10 cellular contexts compared by ENCODE assay signal in the genomic region with DNA sequence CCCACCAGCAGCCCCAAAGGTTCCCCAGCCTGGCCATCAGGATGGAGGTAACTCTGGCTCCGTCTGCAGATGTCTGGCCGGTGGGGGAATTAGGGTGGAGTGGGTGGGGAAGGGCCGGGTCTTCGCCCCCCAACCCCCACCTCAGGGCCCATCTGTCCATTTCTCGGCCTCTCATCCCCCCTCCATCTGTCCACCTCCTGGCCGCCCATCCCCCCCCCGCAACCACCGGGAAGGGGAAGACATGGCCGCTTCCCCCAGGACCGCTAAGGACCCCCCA. TPM values are rescaled to one million over a fixed set of nuclear protein-coding genes. Genes with fewer than 3 reads are reported as not detected.
DNase-seq lines count a peak whose midpoint lies in the region; ATAC-seq, FAIRE-seq and TF ChIP-seq lines count a peak whose summit lies in the region.
"Had no signal": no experiment of that assay in that cellular context is flagged by ENCODE, and none has a peak within 500 bp of the region (broad histone marks: within the 10 kb centered on the region; RNA-seq: fewer than 3 reads in every experiment).

No MANE protein-coding gene starts in this region.

- peaks cover 12% of the 10 kb centered on the region for H3K36me3 Mint-ChIP-seq in CD4-positive, CD25-positive, alpha-beta regulatory T cell
- peaks cover 10% of the 10 kb centered on the region for H3K36me3 Mint-ChIP-seq in central memory CD8-positive, alpha-beta T cell (ENCODE audit: insufficient read depth)
- no peaks in the 10 kb centered on the region for H3K36me3 Mint-ChIP-seq in neural crest cell (ENCODE audit: low read depth)

- no peak overlapping the region for H3K27ac ChIP-seq in CD4-positive, CD25-positive, alpha-beta regulatory T cell (ENCODE audit: insufficient read depth, low read length, poor library complexity, severe bottlenecking)

- no peak for FAIRE-seq in urothelium cell line (lab: Jason Lieb, UNC)

- H3K4me3 Mint-ChIP-seq in CD4-positive, CD25-positive, alpha-beta regulatory T cell: peak overlapping the region in 3 of 4 donors; percentile 81 to 87 (median 85)
- peak overlapping the region; percentile 72 for H3K4me3 Mint-ChIP-seq in central memory CD8-positive, alpha-beta T cell
- H3K4me3 Mint-ChIP-seq in neural crest cell: peak overlapping the region; percentile 84

- H3K9me3 Mint-ChIP-seq in CD4-positive, CD25-positive, alpha-beta regulatory T cell: peaks cover 0 to 2% (median 0%) of the 10 kb centered on the region in 7 donors
- H3K9me3 Mint-ChIP-seq in central memory CD8-positive, alpha-beta T cell: no peaks in the 10 kb centered on the region
- H3K9me3 Mint-ChIP-seq in neural crest cell: no peaks in the 10 kb centered on the region

- peak overlapping the region in 1 of 3 donors; percentile 62 for H3K27ac Mint-ChIP-seq in CD4-positive, CD25-positive, alpha-beta regulatory T cell
- no peak overlapping the region for H3K27ac Mint-ChIP-seq in central memory CD8-positive, alpha-beta T cell (ENCODE audit: low read depth)
- H3K27ac Mint-ChIP-seq in neural crest cell (ENCODE audit: unreplicated experiment): no peak overlapping the region

- in situ Hi-C loops in G401 (cut with HindIII; ENCODE audit: low sequenced_read_pairs): no loop called here

- H3K4me3 ChIP-seq in CD4-positive, CD25-positive, alpha-beta regulatory T cell (ENCODE audit: low read depth, low read length): no peak overlapping the region
- H3K4me3 ChIP-seq in LNCaP clone FGC (ENCODE audit: low read depth, low read length): peak overlapping the region; percentile 75

- peaks cover 13% of the 10 kb centered on the region for H3K4me1 ChIP-seq in CD4-positive, CD25-positive, alpha-beta regulatory T cell (ENCODE audit: control insufficient read depth, insufficient read depth, low read length, poor library complexity, severe bottlenecking)

- peaks cover 0 to 48% (median 18%) of the 10 kb centered on the region in 4 donors for H3K4me1 Mint-ChIP-seq in CD4-positive, CD25-positive, alpha-beta regulatory T cell
- peaks cover 38% of the 10 kb centered on the region for H3K4me1 Mint-ChIP-seq in central memory CD8-positive, alpha-beta T cell
- H3K4me1 Mint-ChIP-seq in neural crest cell: peaks cover 20% of the 10 kb centered on the region

- TF ChIP-seq CTCF in LNCaP clone FGC (IDR thresholded peaks at IDR 0.05; ENCODE audit: control insufficient read depth, extremely low read depth, insufficient read depth) (no peak), neural crest cell (conservative IDR thresholded peaks at IDR 0.05) (no peak)

- no peaks in the 10 kb centered on the region for H3K9me3 ChIP-seq in CD4-positive, CD25-positive, alpha-beta regulatory T cell (ENCODE audit: control insufficient read depth in 2 of 2, low read length in 2 of 2)

- DNase-seq in CD4-positive, CD25-positive, alpha-beta regulatory T cell: no peak
- DNase-seq in LNCaP clone FGC (ENCODE audit: low read depth): no peak
- DNase-seq in central memory CD8-positive, alpha-beta T cell (ENCODE audit: low spot score in 2 of 2): no peak
- no peak for DNase-seq in neural crest cell (ENCODE audit: low read depth, low spot score)
- no peak for DNase-seq in urothelium cell line (ENCODE audit: low spot score)
- DNase-seq in G401 (ENCODE audit: low spot score): no peak
- DNase-seq in activated effector memory CD4-positive, alpha-beta T cell treated with Interleukin-2 at 50 U/mL for 16 hours: no peak
- DNase-seq: activated gamma-delta T cell, islet precursor cell had no signal

- H3K27me3 Mint-ChIP-seq in CD4-positive, CD25-positive, alpha-beta regulatory T cell: no peaks in the 10 kb centered on the region
- H3K27me3 Mint-ChIP-seq in central memory CD8-positive, alpha-beta T cell: no peaks in the 10 kb centered on the region
- H3K27me3 Mint-ChIP-seq in neural crest cell (ENCODE audit: low read depth): peaks cover 55% of the 10 kb centered on the region

- no peaks in the 10 kb centered on the region for H3K27me3 ChIP-seq in CD4-positive, CD25-positive, alpha-beta regulatory T cell (ENCODE audit: control insufficient read depth, insufficient read depth, low read length)

- no peak for ATAC-seq in CD4-positive, CD25-positive, alpha-beta regulatory T cell (ENCODE audit: low read depth in 2 of 2)
- no peak for ATAC-seq in central memory CD8-positive, alpha-beta T cell (replicated peaks; ENCODE audit: extremely low read depth, poor library complexity, severe bottlenecking)
- no peak for ATAC-seq in HG03460 (IDR thresholded peaks at IDR 0.05; ENCODE audit: unreplicated experiment)

- peaks cover 4% of the 10 kb centered on the region for H3K36me3 ChIP-seq in CD4-positive, CD25-positive, alpha-beta regulatory T cell (ENCODE audit: control insufficient read depth, insufficient read depth, low read length)

RNA-seq across cellular contexts. Expression of a gene that starts 0.8 kb away (rescaled TPM):
- total RNA-seq in CD4-positive, CD25-positive, alpha-beta regulatory T cell: 4.9 TPM
- polyA plus RNA-seq in CD4-positive, CD25-positive, alpha-beta regulatory T cell: 1 to 10 TPM; 2.1 to 4.9 (median 3.1) TPM
- 4.9 and 5.1 TPM in 2 replicates for total RNA-seq in neural crest cell
- total RNA-seq in G401 (2014; rRNA removed; shearing (Covaris generic)): 2.5 and 3.2 TPM in 2 replicates

RNA-seq across cellular contexts. Expression of a gene that starts 16.0 kb away (rescaled TPM):
- total RNA-seq in CD4-positive, CD25-positive, alpha-beta regulatory T cell: 512 TPM
- 1,000 to 10,000 TPM; 1,343 to 1,906 (median 1,706) TPM for polyA plus RNA-seq in CD4-positive, CD25-positive, alpha-beta regulatory T cell
- total RNA-seq in neural crest cell: 0.65 TPM in 1 of 2 replicates, not detected in the other
- total RNA-seq in G401 (2014; rRNA removed; shearing (Covaris generic)): not detected in 2 replicates

RNA-seq across cellular contexts. Expression of a gene that starts 22.4 kb away (rescaled TPM):
- 78.9 TPM for total RNA-seq in CD4-positive, CD25-positive, alpha-beta regulatory T cell
- 1 to 10 TPM; 5.7 to 9.9 (median 6.5) TPM for polyA plus RNA-seq in CD4-positive, CD25-positive, alpha-beta regulatory T cell
- total RNA-seq in neural crest cell: 158 and 164 TPM in 2 replicates
- 44.2 and 64.2 TPM in 2 replicates for total RNA-seq in G401 (2014; rRNA removed; shearing (Covaris generic))

RNA-seq across cellular contexts. Expression of a gene that starts 23.6 kb away (rescaled TPM):
- total RNA-seq in CD4-positive, CD25-positive, alpha-beta regulatory T cell: not detected
- polyA plus RNA-seq in CD4-positive, CD25-positive, alpha-beta regulatory T cell: not detected
- not detected in 2 replicates for total RNA-seq in neural crest cell
- not detected in 2 replicates for total RNA-seq in G401 (2014; rRNA removed; shearing (Covaris generic))

RNA-seq across cellular contexts. Expression of a gene that starts 51.6 kb away (rescaled TPM):
- total RNA-seq in CD4-positive, CD25-positive, alpha-beta regulatory T cell: not detected
- polyA plus RNA-seq in CD4-positive, CD25-positive, alpha-beta regulatory T cell: not detected
- total RNA-seq in neural crest cell: not detected in 2 replicates
- not detected in 2 replicates for total RNA-seq in G401 (2014; rRNA removed; shearing (Covaris generic))

Comparison
In these comparisons a context has a peak if more than half of its experiments do, and no peak if none do; other contexts are left out.
1. RNA of a gene that starts 16.0 kb away (total RNA-seq): 512 TPM in CD4-positive, CD25-positive, alpha-beta regulatory T cell (single experiment); 0.65 TPM in neural crest cell and not detected in G401; every median in the first group is over 100 times any median in the second.
2. Peak in every context shown above with its lines, with median percentiles within 50 percentile points of each other: H3K4me3 Mint-ChIP-seq.